Comparison of ENCODE assay signal across 1 cellular context in the genomic region with DNA sequence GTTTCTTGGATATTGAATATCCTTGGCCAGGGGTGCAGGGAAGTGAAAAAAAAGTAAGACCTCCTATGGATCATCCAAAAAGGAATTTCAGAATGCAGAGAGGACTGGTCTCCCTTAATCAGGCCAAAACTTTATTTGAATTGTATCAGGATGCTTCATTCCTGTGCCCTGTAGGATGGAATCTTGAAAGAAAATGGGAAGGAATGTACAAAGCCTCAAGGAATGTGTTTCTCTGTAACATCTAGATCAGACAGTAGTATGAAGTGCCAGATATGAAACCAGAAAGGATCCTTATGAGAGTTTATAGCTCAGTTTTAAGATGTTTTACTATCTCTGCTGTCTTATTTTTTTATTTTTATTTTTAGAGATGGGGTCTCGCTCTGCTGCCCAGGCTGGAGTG.
TF ChIP-seq lines count a peak whose summit lies in the region.

No MANE protein-coding gene starts in this region.

TF ChIP-seq in WTC11, 78 proteins besides CTCF, POLR2A, EP300 and RAD21 (continued from another document):
- no peak for TF ChIP-seq NFYB (CRISPR knock-in tag; conservative IDR thresholded peaks at IDR 0.05; ENCODE audit: low read depth)
